Comparison of ENCODE assay signal across 14 cellular contexts in the genomic region with DNA sequence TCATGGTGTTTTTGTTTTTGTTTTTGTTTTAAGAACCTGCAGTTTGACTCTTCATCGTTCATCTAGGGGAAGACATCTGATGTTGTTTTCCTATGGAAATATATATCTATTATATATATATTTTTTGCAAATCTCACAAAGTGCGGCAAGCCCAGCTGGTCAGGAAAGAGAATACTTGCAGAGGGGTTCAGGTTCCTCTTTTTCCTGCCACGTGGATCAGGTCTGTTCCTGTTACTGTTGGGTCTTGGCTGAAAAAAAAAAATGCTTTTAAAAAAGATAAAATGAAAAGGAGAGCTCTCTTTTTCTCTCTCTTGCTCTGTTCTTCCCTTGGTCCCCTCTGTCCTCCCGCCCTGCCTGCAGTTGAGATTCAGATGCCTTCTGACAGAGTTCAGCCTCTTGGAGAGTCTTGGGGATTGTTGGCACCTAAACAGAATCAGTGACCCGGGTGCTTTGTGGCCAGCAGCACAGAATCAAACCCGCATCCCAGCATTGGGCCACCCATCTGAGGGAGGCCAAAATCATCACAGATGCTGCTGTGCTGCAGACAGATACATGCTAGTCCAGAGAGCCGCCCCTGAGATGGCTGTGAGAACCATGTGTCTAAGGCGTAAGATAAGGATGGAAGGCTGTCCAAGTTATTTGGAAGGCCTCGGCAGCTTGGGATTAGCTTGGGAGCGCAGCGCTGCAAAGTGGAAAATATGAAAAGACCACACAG.
DNase-seq lines count a peak whose midpoint lies in the region; ATAC-seq and TF ChIP-seq lines count a peak whose summit lies in the region.
"Had no signal": no experiment of that assay in that cellular context is flagged by ENCODE, and none has a peak within 500 bp of the region (broad histone marks: within the 10 kb centered on the region; RNA-seq: fewer than 3 reads in every experiment).

No MANE protein-coding gene starts in this region.

- H3K4me1 ChIP-seq in PC-9 (replicated peaks; ENCODE audit: insufficient read depth) (peaks cover 8% of the 10 kb centered on the region), right atrium auricular region (peaks cover 0 to 13% of the 10 kb centered on the region in 2 donors), hepatocyte (ENCODE audit: insufficient read depth) (no peaks in the 10 kb centered on the region)

- WGBS in hepatocyte (ENCODE audit: low lambda C conversion rate, missing lambda C conversion rate), result 88% methylated on average over 11 of the region's 11 CpGs

- TF ChIP-seq CTCF in PC-9 (conservative IDR thresholded peaks at IDR 0.05), result no peak
- TF ChIP-seq CTCF in right atrium auricular region (IDR thresholded peaks at IDR 0.05), result no peak
- no peak for TF ChIP-seq CTCF in hepatocyte (IDR thresholded peaks at IDR 0.05; ENCODE audit: poor library complexity)

- H3K27ac ChIP-seq in PC-9 (0 out of 2 replicates have a peak overlapping the region, but pooled peaks have one; percentile 4), right atrium auricular region (peak overlapping the region; percentile 26 to 33), hepatocyte (no peak overlapping the region)

- intact Hi-C loops in PC-9 (cut with micrococcal nuclease; ENCODE audit: unreplicated experiment) (no loop called here), sciatic nerve (cut with DNase I) (no loop called here)

- peaks cover 13% of the 10 kb centered on the region for H3F3A ChIP-seq in PC-9 (ENCODE audit: insufficient read depth, low read depth)

- H2AFZ ChIP-seq in PC-9 (no peak overlapping the region), hepatocyte (no peak overlapping the region)

- H3K9me3 ChIP-seq in PC-9 (ENCODE audit: insufficient read depth, low read depth), result no peaks in the 10 kb centered on the region
- no peaks in the 10 kb centered on the region for H3K9me3 ChIP-seq in right atrium auricular region
- H3K9me3 ChIP-seq in hepatocyte (ENCODE audit: low read depth), result no peaks in the 10 kb centered on the region
- H3K9me3 ChIP-seq: MG63 had no signal

- H3K79me2 ChIP-seq in PC-9 (ENCODE audit: low read depth) (0 out of 2 replicates have a peak, but pooled peaks cover 3% of the 10 kb centered on the region), hepatocyte (no peaks in the 10 kb centered on the region)

- POLR2A ChIA-PET in PC-9 (lab: Charles Lee; ENCODE audit: unreplicated experiment), result interaction anchor here (0.7 kb wide), 1 partner anchor 55 kb away, joined by 13 read pairs; no protein-coding TSS in a partner anchor

- CTCF ChIA-PET in PC-9 (lab: Charles Lee), result interaction anchor here (0.6 to 0.7 kb wide), 6 partner anchors 18 to 577 kb away, joined by 3 to 11 read pairs (median 6); no protein-coding TSS in a partner anchor

- in situ Hi-C loops in KBM-7 (cut with MboI; ENCODE audit: low pct_unique_long_range_greater_than_20kb, low sequenced_read_pairs), result no loop called here

- no peak overlapping the region for H3K4me3 ChIP-seq in PC-9
- H3K4me3 ChIP-seq in right atrium auricular region, result no peak overlapping the region
- no peak overlapping the region for H3K4me3 ChIP-seq in hepatocyte
- H3K4me3 ChIP-seq: MG63 had no signal

- peak; percentile 89 for ATAC-seq in sciatic nerve
- ATAC-seq: activated naive CD4-positive, alpha-beta T cell treated with anti-CD3 and anti-CD28 coated beads, Interleukin-2, amount 50 U/mL, for 72 hours had no signal

- no peaks in the 10 kb centered on the region; the same call in 1 of the 2 replicates for H3K9me2 ChIP-seq in PC-9 (ENCODE audit: insufficient read depth)
- H3K9me2 ChIP-seq in hepatocyte (replicated peaks; ENCODE audit: insufficient read depth), result no peaks in the 10 kb centered on the region

- BruUV-seq in PC-9 (replicated peaks; lab: Mats Ljungman, UMichigan), result no TSS peak

- peak; percentile 66 for DNase-seq in KBM-7
- no peak for DNase-seq in PC-9
- peak; percentile 63 for DNase-seq in right atrium auricular region (ENCODE audit: low spot score)
- DNase-seq in sciatic nerve (ENCODE audit: low spot score), result no peak
- no peak for DNase-seq in NCI-H2171 treated with DMSO at 0.1 percent for 48 hours (lab: John Stamatoyannopoulos, UW)
- no peak for DNase-seq in EL
- DNase-seq in hepatocyte (ENCODE audit: low spot score), result no peak
- DNase-seq in activated CD4-positive, CD25-positive, alpha-beta regulatory T cell treated with anti-CD3 and anti-CD28 coated beads, Interleukin-2, amount 50 U/mL, for 72 hours, result no peak
- DNase-seq: activated CD8-positive, alpha-beta memory T cell treated with anti-CD3 and anti-CD28 coated beads, Interleukin-2, amount 50 U/mL, for 48 hours; foreskin fibroblast; GDM1; MG63; stimulated activated CD8-positive, alpha-beta memory T cell treated with anti-CD3 and anti-CD28 coated beads, Interleukin-4, amount 100 ng/mL, for 48 hours had no signal

- H3K4me2 ChIP-seq in PC-9 (no peak overlapping the region), hepatocyte (no peak overlapping the region)

- H4K20me1 ChIP-seq in PC-9 (ENCODE audit: insufficient read depth) (no peaks in the 10 kb centered on the region), hepatocyte (ENCODE audit: insufficient read depth, poor library complexity, severe bottlenecking) (no peaks in the 10 kb centered on the region)

- no peaks in the 10 kb centered on the region for H3K27me3 ChIP-seq in PC-9 (ENCODE audit: insufficient read depth, low read depth)
- no peaks in the 10 kb centered on the region for H3K27me3 ChIP-seq in right atrium auricular region
- no peaks in the 10 kb centered on the region for H3K27me3 ChIP-seq in hepatocyte
- H3K27me3 ChIP-seq: MG63 had no signal

- H3K36me3 ChIP-seq in PC-9 (ENCODE audit: low read depth) (peaks cover 26% of the 10 kb centered on the region), right atrium auricular region (peaks cover 25% of the 10 kb centered on the region), hepatocyte (replicated peaks; ENCODE audit: insufficient read depth, low read depth) (no peaks in the 10 kb centered on the region)

Comparison
In these comparisons a context has a peak if more than half of its experiments do, and no peak if none do; other contexts are left out.
1. DNase-seq: peak in KBM-7 (single experiment) and right atrium auricular region (single experiment); none in PC-9 (0 of 2), sciatic nerve (single experiment), NCI-H2171 treated with DMSO at 0.1 percent for 48 hours (single experiment), EL (single experiment), hepatocyte (single experiment) and activated CD4-positive, CD25-positive, alpha-beta regulatory T cell treated with anti-CD3 and anti-CD28 coated beads, Interleukin-2, amount 50 U/mL, for 72 hours (single experiment).